ENCODE assay signal across 8 cellular contexts in the genomic region with DNA sequence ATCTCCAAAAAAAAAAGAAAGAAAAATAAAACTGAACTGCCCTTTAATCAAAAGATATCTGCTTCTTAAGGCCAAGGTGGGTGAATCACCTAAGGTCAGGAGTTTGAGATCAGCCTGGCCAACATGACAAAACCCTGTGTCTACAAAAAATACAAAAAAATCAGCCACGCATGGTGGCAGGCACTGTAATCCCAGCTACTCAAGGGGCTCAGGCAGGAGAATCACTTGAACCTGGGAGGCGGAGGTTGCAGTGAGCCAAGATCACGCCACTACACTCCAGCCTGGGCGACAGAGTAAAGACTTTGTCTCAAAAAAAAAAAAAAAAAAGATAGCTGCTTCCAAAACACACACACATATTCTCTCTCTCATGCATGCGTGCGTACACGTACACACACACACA. TPM values are rescaled to one million over a fixed set of nuclear protein-coding genes. Genes with fewer than 3 reads are reported as not detected.
DNase-seq lines count a peak whose midpoint lies in the region; ATAC-seq and TF ChIP-seq lines count a peak whose summit lies in the region.

No MANE protein-coding gene starts in this region.

- ATAC-seq in activated T-cell treated with anti-CD3 and anti-CD28 coated beads, Interleukin-2, amount 50 U/mL, for 72 hours (replicated peaks in 1 of 2) = no peak
- ATAC-seq in left lung = peak; percentile 62
- no peak for ATAC-seq in HG03571 (IDR thresholded peaks at IDR 0.05; ENCODE audit: unreplicated experiment)

- no peak for DNase-seq in activated T-cell treated with anti-CD3 and anti-CD28 coated beads, Interleukin-2, amount 50 U/mL, for 72 hours
- no peak for DNase-seq in activated T-cell treated with anti-CD3 and anti-CD28 coated beads for 4 hours
- DNase-seq in activated T-helper 1 cell treated with anti-CD3 and anti-CD28 coated beads, Interleukin-12 subunit alpha, Interleukin-12 subunit beta, Interleukin-2, Interleukin-4 antibody, amounts not matched to agents 30 ng/mL and 10 ng/mL and 1 ng/mL, durations not matched to agents 14 hours and 24 hours and 36 hours (ENCODE audit: low spot score) = no peak
- no peak for DNase-seq in left lung
- peak; percentile 68 for DNase-seq in thyroid gland
- no peak for DNase-seq in midbrain (lab: John Stamatoyannopoulos, UW)
- no peak for DNase-seq in Kasumi-1 (lab: John Stamatoyannopoulos, UW)

- H3K36me3 ChIP-seq in left lung (no peaks in the 10 kb centered on the region), thyroid gland (no peaks in the 10 kb centered on the region)

- H3K9me3 ChIP-seq in left lung (no peaks in the 10 kb centered on the region), thyroid gland (no peaks in the 10 kb centered on the region)

- H3K27me3 ChIP-seq in left lung (no peaks in the 10 kb centered on the region), thyroid gland (no peaks in the 10 kb centered on the region)

- intact Hi-C loops in activated T-helper 1 cell treated with anti-CD3 and anti-CD28 coated beads, Interleukin-12 subunit alpha, Interleukin-12 subunit beta, Interleukin-2, Interleukin-4 antibody, amounts not matched to agents 30 ng/mL and 10 ng/mL and 1 ng/mL, durations not matched to agents 14 hours and 24 hours and 36 hours (cut with micrococcal nuclease) = loop anchor here (5.0 kb wide), 1 partner anchor 183 kb away; a partner anchor contains a TSS
- intact Hi-C loops in left lung (cut with DNase I) = no loop called here
- intact Hi-C loops in thyroid gland (cut with DNase I) = no loop called here

- H3K27ac Mint-ChIP-seq in activated T-cell treated with anti-CD3 and anti-CD28 coated beads, Interleukin-2, amount 50 U/mL, for 72 hours = peak overlapping the region; percentile 84
- H3K27ac Mint-ChIP-seq in activated T-helper 1 cell treated with anti-CD3 and anti-CD28 coated beads, Interleukin-12 subunit alpha, Interleukin-12 subunit beta, Interleukin-2, Interleukin-4 antibody, amounts not matched to agents 30 ng/mL and 10 ng/mL and 1 ng/mL, durations not matched to agents 14 hours and 24 hours and 36 hours = peak overlapping the region; percentile 98

- peak overlapping the region; percentile 63 to 85 for H3K4me3 Mint-ChIP-seq in activated T-cell treated with anti-CD3 and anti-CD28 coated beads, Interleukin-2, amount 50 U/mL, for 72 hours
- H3K4me3 Mint-ChIP-seq in activated T-helper 1 cell treated with anti-CD3 and anti-CD28 coated beads, Interleukin-12 subunit alpha, Interleukin-12 subunit beta, Interleukin-2, Interleukin-4 antibody, amounts not matched to agents 30 ng/mL and 10 ng/mL and 1 ng/mL, durations not matched to agents 14 hours and 24 hours and 36 hours = peak overlapping the region; percentile 62

- H3K4me1 Mint-ChIP-seq in activated T-cell treated with anti-CD3 and anti-CD28 coated beads, Interleukin-2, amount 50 U/mL, for 72 hours (ENCODE audit: low read depth) = peaks cover 39% of the 10 kb centered on the region
- peaks cover 43% of the 10 kb centered on the region for H3K4me1 Mint-ChIP-seq in activated T-helper 1 cell treated with anti-CD3 and anti-CD28 coated beads, Interleukin-12 subunit alpha, Interleukin-12 subunit beta, Interleukin-2, Interleukin-4 antibody, amounts not matched to agents 30 ng/mL and 10 ng/mL and 1 ng/mL, durations not matched to agents 14 hours and 24 hours and 36 hours (ENCODE audit: low read depth)

- no peaks in the 10 kb centered on the region for H3K9me3 Mint-ChIP-seq in activated T-cell treated with anti-CD3 and anti-CD28 coated beads, Interleukin-2, amount 50 U/mL, for 72 hours
- no peaks in the 10 kb centered on the region for H3K9me3 Mint-ChIP-seq in activated T-helper 1 cell treated with anti-CD3 and anti-CD28 coated beads, Interleukin-12 subunit alpha, Interleukin-12 subunit beta, Interleukin-2, Interleukin-4 antibody, amounts not matched to agents 30 ng/mL and 10 ng/mL and 1 ng/mL, durations not matched to agents 14 hours and 24 hours and 36 hours

- no peak for TF ChIP-seq POLR2A in thyroid gland (IDR thresholded peaks at IDR 0.05)

- H3K36me3 Mint-ChIP-seq in activated T-cell treated with anti-CD3 and anti-CD28 coated beads, Interleukin-2, amount 50 U/mL, for 72 hours (ENCODE audit: insufficient read depth in 2 of 2) = no peaks in the 10 kb centered on the region
- peaks cover 12% of the 10 kb centered on the region for H3K36me3 Mint-ChIP-seq in activated T-helper 1 cell treated with anti-CD3 and anti-CD28 coated beads, Interleukin-12 subunit alpha, Interleukin-12 subunit beta, Interleukin-2, Interleukin-4 antibody, amounts not matched to agents 30 ng/mL and 10 ng/mL and 1 ng/mL, durations not matched to agents 14 hours and 24 hours and 36 hours (ENCODE audit: low read depth)

- peak overlapping the region; percentile 23 to 36 for H3K27ac ChIP-seq in left lung
- H3K27ac ChIP-seq in thyroid gland = peak overlapping the region; percentile 61 to 75 (median 72)

- 17 to 32% methylated on average over 7 of the region's 7 CpGs for WGBS in thyroid gland, 2 donors

- H3K4me3 ChIP-seq in left lung = no peak overlapping the region
- H3K4me3 ChIP-seq in thyroid gland (replicated peaks in 1 of 3) = no peak overlapping the region

- H3K27me3 Mint-ChIP-seq in activated T-cell treated with anti-CD3 and anti-CD28 coated beads, Interleukin-2, amount 50 U/mL, for 72 hours (ENCODE audit: low read depth) = no peaks in the 10 kb centered on the region
- no peaks in the 10 kb centered on the region for H3K27me3 Mint-ChIP-seq in activated T-helper 1 cell treated with anti-CD3 and anti-CD28 coated beads, Interleukin-12 subunit alpha, Interleukin-12 subunit beta, Interleukin-2, Interleukin-4 antibody, amounts not matched to agents 30 ng/mL and 10 ng/mL and 1 ng/mL, durations not matched to agents 14 hours and 24 hours and 36 hours (ENCODE audit: insufficient read depth)

- H3K4me1 ChIP-seq in left lung = peaks cover 0 to 8% of the 10 kb centered on the region in 2 donors
- peaks cover 9 to 23% of the 10 kb centered on the region in 2 donors for H3K4me1 ChIP-seq in thyroid gland

- TF ChIP-seq CTCF in left lung (IDR thresholded peaks at IDR 0.05) = no peak
- TF ChIP-seq CTCF in thyroid gland (IDR thresholded peaks at IDR 0.05) = no peak

RNA-seq across cellular contexts. Expression of a gene that starts 17.8 kb away (rescaled TPM):
- 10 to 100 TPM; 14.5 to 16.9 TPM for total RNA-seq in activated T-cell treated with anti-CD3 and anti-CD28 coated beads, Interleukin-2, amount 50 U/mL, for 72 hours
- total RNA-seq in activated T-helper 1 cell treated with anti-CD3 and anti-CD28 coated beads, Interleukin-12 subunit alpha, Interleukin-12 subunit beta, Interleukin-2, Interleukin-4 antibody, amounts not matched to agents 30 ng/mL and 10 ng/mL and 1 ng/mL, durations not matched to agents 14 hours and 24 hours and 36 hours = 10.0 and 11.7 TPM in 2 replicates
- total RNA-seq in left lung (10 to 100 TPM; 12.7 to 22.7 TPM), thyroid gland (10 to 100 TPM; 10.4 to 13.4 (median 12.5) TPM)

Comparison
In these comparisons a context has a peak if more than half of its experiments do, and no peak if none do; other contexts are left out.
1. DNase-seq: peak in thyroid gland (2 of 2); none in activated T-cell treated with anti-CD3 and anti-CD28 coated beads, Interleukin-2, amount 50 U/mL, for 72 hours (0 of 2), activated T-cell treated with anti-CD3 and anti-CD28 coated beads for 4 hours (single experiment), activated T-helper 1 cell treated with anti-CD3 and anti-CD28 coated beads, Interleukin-12 subunit alpha, Interleukin-12 subunit beta, Interleukin-2, Interleukin-4 antibody, amounts not matched to agents 30 ng/mL and 10 ng/mL and 1 ng/mL, durations not matched to agents 14 hours and 24 hours and 36 hours (single experiment), left lung (0 of 2), midbrain (single experiment) and Kasumi-1 (0 of 2).